In genomic region chr1:79460773-79461436, GRCh38 we compare ENCODE assay signal across 14 cellular contexts.
A peak's percentile ranks its signal among the peaks of the same experiment; 100 is the strongest.
DNase-seq lines count a peak whose midpoint lies in the region; ATAC-seq, FAIRE-seq and TF ChIP-seq lines count a peak whose summit lies in the region.
"Had no signal": no experiment of that assay in that cellular context is flagged by ENCODE, and none has a peak within 500 bp of the region (broad histone marks: within the 10 kb centered on the region; RNA-seq: fewer than 3 reads in every experiment).

No MANE protein-coding gene starts in this region.

- H3K4me3 ChIP-seq in kidney (ENCODE audit: low read length in 2 of 2) = no peak overlapping the region

- peaks cover 4% of the 10 kb centered on the region for H3K9me3 Mint-ChIP-seq in activated CD4-positive, alpha-beta T cell treated with anti-CD3 and anti-CD28 coated beads for 36 hours (ENCODE audit: low read depth)

- CTCF ChIA-PET in activated CD4-positive, alpha-beta T cell treated with anti-CD3 and anti-CD28 coated beads for 36 hours (lab: Charles Lee) = interaction anchor here (0.6 kb wide), 1 partner anchor 15 kb away, joined by 3 read pairs; no protein-coding TSS in a partner anchor

- no peak overlapping the region for H3K27ac Mint-ChIP-seq in activated CD4-positive, alpha-beta T cell treated with anti-CD3 and anti-CD28 coated beads for 36 hours
- H3K27ac Mint-ChIP-seq: B cell had no signal

- no peaks in the 10 kb centered on the region for H3K4me1 ChIP-seq in kidney (ENCODE audit: control insufficient read depth in 1 of 2, insufficient read depth in 1 of 2, low read depth in 1 of 2, low read length in 2 of 2)

- no peak overlapping the region for H3K27ac ChIP-seq in kidney (ENCODE audit: low read depth in 2 of 2, low read length in 2 of 2)

- intact Hi-C loops in activated CD4-positive, alpha-beta T cell treated with anti-CD3 and anti-CD28 coated beads for 36 hours (cut with DNase I, micrococcal nuclease) = no loop called here
- intact Hi-C loops in kidney (cut with DNase I) = no loop called here

- H3K36me3 ChIP-seq in kidney (ENCODE audit: control insufficient read depth in 1 of 2, insufficient read depth in 2 of 2, low read length in 2 of 2) = no peaks in the 10 kb centered on the region

- no peak overlapping the region for H3K4me3 Mint-ChIP-seq in activated CD4-positive, alpha-beta T cell treated with anti-CD3 and anti-CD28 coated beads for 36 hours
- H3K4me3 Mint-ChIP-seq: B cell, neural crest cell had no signal

- DNase-seq in OCI-M2 (lab: John Stamatoyannopoulos, UW; ENCODE audit: unreplicated experiment) (no peak), NCI-H1694 treated with DMSO at 0.1 percent for 48 hours (lab: John Stamatoyannopoulos, UW) (no peak), kidney (no peak)
- DNase-seq in activated CD4-positive, alpha-beta T cell treated with anti-CD3 and anti-CD28 coated beads for 36 hours = no peak
- DNase-seq: left colon, NCI-H524 treated with DMSO at 0.1 percent for 48 hours, T-helper 1 cell had no signal

- ATAC-seq in GM18502 (IDR thresholded peaks at IDR 0.05; ENCODE audit: poor library complexity, unreplicated experiment) (peak; percentile 91), GM19452 (IDR thresholded peaks at IDR 0.05; ENCODE audit: unreplicated experiment) (peak; percentile 97), HG02840 (IDR thresholded peaks at IDR 0.05; ENCODE audit: low FRiP score, unreplicated experiment) (peak; percentile 95), HG03457 (IDR thresholded peaks at IDR 0.05; ENCODE audit: unreplicated experiment) (peak; percentile 98)
- no peak for ATAC-seq in activated CD4-positive, alpha-beta T cell treated with anti-CD3 and anti-CD28 coated beads for 36 hours
- ATAC-seq: HCT116, left colon had no signal

- H3K36me3 Mint-ChIP-seq in activated CD4-positive, alpha-beta T cell treated with anti-CD3 and anti-CD28 coated beads for 36 hours (ENCODE audit: low read depth) = no peaks in the 10 kb centered on the region

- H3K9ac ChIP-seq in kidney (ENCODE audit: low read length in 2 of 2) = no peak overlapping the region

- no peaks in the 10 kb centered on the region for H3K27me3 Mint-ChIP-seq in activated CD4-positive, alpha-beta T cell treated with anti-CD3 and anti-CD28 coated beads for 36 hours
- H3K27me3 Mint-ChIP-seq: B cell had no signal

- POLR2A ChIA-PET in activated CD4-positive, alpha-beta T cell treated with anti-CD3 and anti-CD28 coated beads for 36 hours (lab: Charles Lee) = no interaction called here

- no peaks in the 10 kb centered on the region for H3K9me3 ChIP-seq in kidney (ENCODE audit: control insufficient read depth in 1 of 2, low read length in 2 of 2)

- no peak for FAIRE-seq in kidney (lab: Jason Lieb, UNC)

- no peak for TF ChIP-seq CTCF in kidney (IDR thresholded peaks at IDR 0.05; ENCODE audit: borderline replicate concordance, extremely low read depth, insufficient read depth)

- H3K4me1 Mint-ChIP-seq in activated CD4-positive, alpha-beta T cell treated with anti-CD3 and anti-CD28 coated beads for 36 hours = no peaks in the 10 kb centered on the region
- H3K4me1 Mint-ChIP-seq: B cell, neural crest cell had no signal
